14 cellular contexts compared by ENCODE assay signal in genomic region chr15:78715930-78716329, GRCh38.
DNase-seq lines count a peak whose midpoint lies in the region; TF ChIP-seq lines count a peak whose summit lies in the region.
"Had no signal": no experiment of that assay in that cellular context is flagged by ENCODE, and none has a peak within 500 bp of the region (broad histone marks: within the 10 kb centered on the region; RNA-seq: fewer than 3 reads in every experiment).

No MANE protein-coding gene starts in this region.

- peaks cover 6% of the 10 kb centered on the region for H3K4me1 Mint-ChIP-seq in activated naive CD4-positive, alpha-beta T cell treated with anti-CD3 and anti-CD28 coated beads for 36 hours (ENCODE audit: low read depth)
- H3K4me1 Mint-ChIP-seq in endodermal cell: no peaks in the 10 kb centered on the region

- H3K27me3 Mint-ChIP-seq in activated naive CD4-positive, alpha-beta T cell treated with anti-CD3 and anti-CD28 coated beads for 36 hours (ENCODE audit: low read depth): peaks cover 15% of the 10 kb centered on the region
- H3K27me3 Mint-ChIP-seq in endodermal cell (ENCODE audit: insufficient read depth): peaks cover 11% of the 10 kb centered on the region

- H3K9me3 Mint-ChIP-seq in activated naive CD4-positive, alpha-beta T cell treated with anti-CD3 and anti-CD28 coated beads for 36 hours: no peaks in the 10 kb centered on the region
- peaks cover 34% of the 10 kb centered on the region for H3K9me3 Mint-ChIP-seq in endodermal cell

- H3K9me3 ChIP-seq in esophagus muscularis mucosa: no peaks in the 10 kb centered on the region
- H3K9me3 ChIP-seq in endodermal cell (ENCODE audit: control insufficient read depth, low read length): no peaks in the 10 kb centered on the region
- H3K9me3 ChIP-seq: vagina had no signal

- H3K36me3 ChIP-seq in esophagus muscularis mucosa: no peaks in the 10 kb centered on the region
- no peaks in the 10 kb centered on the region for H3K36me3 ChIP-seq in endodermal cell (ENCODE audit: control insufficient read depth, insufficient read depth, low read length)
- H3K36me3 ChIP-seq: vagina had no signal

- H3K36me3 Mint-ChIP-seq in activated naive CD4-positive, alpha-beta T cell treated with anti-CD3 and anti-CD28 coated beads for 36 hours (ENCODE audit: low read depth): no peaks in the 10 kb centered on the region
- no peaks in the 10 kb centered on the region for H3K36me3 Mint-ChIP-seq in endodermal cell (ENCODE audit: low read depth)

- H3K4me3 ChIP-seq in esophagus muscularis mucosa (no peak overlapping the region), retinal pigment epithelial cell (ENCODE audit: low read length) (no peak overlapping the region), endodermal cell (ENCODE audit: low read length) (no peak overlapping the region)
- H3K4me3 ChIP-seq: lung, vagina had no signal

- intact Hi-C loops in activated naive CD4-positive, alpha-beta T cell treated with anti-CD3 and anti-CD28 coated beads for 36 hours (cut with micrococcal nuclease): loop anchor here (1.0 to 10.0 kb wide), 2 partner anchors 35 to 281 kb away; partner anchors contain the start of gene IREB2
- intact Hi-C loops in esophagus muscularis mucosa (cut with DNase I): no loop called here

- no peak overlapping the region for H3K9ac ChIP-seq in endodermal cell (ENCODE audit: extremely low read depth, low read length, poor library complexity, severe bottlenecking)

- TF ChIP-seq CTCF in esophagus muscularis mucosa (IDR thresholded peaks at IDR 0.05): no peak
- TF ChIP-seq CTCF in retinal pigment epithelial cell (conservative IDR thresholded peaks at IDR 0.05; ENCODE audit: low read depth, low read length): no peak
- no peak for TF ChIP-seq CTCF in endodermal cell (conservative IDR thresholded peaks at IDR 0.05)

- no peak overlapping the region for H3K4me3 Mint-ChIP-seq in activated naive CD4-positive, alpha-beta T cell treated with anti-CD3 and anti-CD28 coated beads for 36 hours
- no peak overlapping the region for H3K4me3 Mint-ChIP-seq in endodermal cell

- H3K27ac ChIP-seq in esophagus muscularis mucosa (replicated peaks in 1 of 4): no peak overlapping the region
- H3K27ac ChIP-seq in endodermal cell (ENCODE audit: low read depth, low read length): no peak overlapping the region
- H3K27ac ChIP-seq: HL-60, vagina had no signal

- H3K27me3 ChIP-seq in esophagus muscularis mucosa (peaks cover 0 to 9% (median 0%) of the 10 kb centered on the region in 4 donors), endodermal cell (ENCODE audit: control insufficient read depth, insufficient read depth, low read length, poor library complexity, severe bottlenecking) (no peaks in the 10 kb centered on the region)
- H3K27me3 ChIP-seq: vagina had no signal

- H3K4me1 ChIP-seq in esophagus muscularis mucosa (no peaks in the 10 kb centered on the region), endodermal cell (ENCODE audit: control insufficient read depth, insufficient read depth, low read length) (no peaks in the 10 kb centered on the region)
- H3K4me1 ChIP-seq: vagina had no signal

- no peak for TF ChIP-seq POLR2A in esophagus muscularis mucosa (IDR thresholded peaks at IDR 0.05; ENCODE audit: low read depth)

- CTCF ChIA-PET in activated naive CD4-positive, alpha-beta T cell treated with anti-CD3 and anti-CD28 coated beads for 36 hours (lab: Charles Lee): interaction anchor here (0.6 to 0.7 kb wide), 2 partner anchors 24 to 76 kb away, joined by 3 to 4 read pairs; no protein-coding TSS in a partner anchor

- WGBS in esophagus muscularis mucosa: 71% methylated on average over 2 of the region's 2 CpGs
- 80 to 88% methylated on average over 1 to 2 of the region's 2 CpGs for WGBS in endodermal cell (ENCODE audit: insufficient coverage in 1 of 2, insufficient read length in 1 of 2), 2 experiments

- no peak for TF ChIP-seq EP300 in esophagus muscularis mucosa (IDR thresholded peaks at IDR 0.05)

- DNase-seq in activated naive CD4-positive, alpha-beta T cell treated with anti-CD3 and anti-CD28 coated beads for 36 hours: peak; percentile 49
- no peak for DNase-seq in activated naive CD4-positive, alpha-beta T cell (lab: John Stamatoyannopoulos, UW)
- DNase-seq in NCI-H460 (ENCODE audit: extremely low read depth, low read depth): peak; percentile 26
- peak; percentile 14 for DNase-seq in esophagus muscularis mucosa (ENCODE audit: extremely low spot score)
- peak; percentile 64 for DNase-seq in retinal pigment epithelial cell (ENCODE audit: low read depth)
- DNase-seq in DMS 273 (lab: John Stamatoyannopoulos, UW; ENCODE audit: unreplicated experiment): no peak
- no peak for DNase-seq in AG08395 (ENCODE audit: low spot score)
- DNase-seq in endodermal cell: no peak
- DNase-seq: NCI-H1048, NCI-H446, RPMI8226 had no signal

- no peak overlapping the region for H3K27ac Mint-ChIP-seq in activated naive CD4-positive, alpha-beta T cell treated with anti-CD3 and anti-CD28 coated beads for 36 hours
- no peak overlapping the region for H3K27ac Mint-ChIP-seq in endodermal cell

Comparison
In these comparisons a context has a peak if more than half of its experiments do, and no peak if none do; other contexts are left out.
1. DNase-seq: peak in activated naive CD4-positive, alpha-beta T cell treated with anti-CD3 and anti-CD28 coated beads for 36 hours (single experiment), NCI-H460 (single experiment), esophagus muscularis mucosa (single experiment) and retinal pigment epithelial cell (single experiment); none in activated naive CD4-positive, alpha-beta T cell (0 of 4), DMS 273 (single experiment), AG08395 (single experiment) and endodermal cell (single experiment).